In genomic region chr5:139805545-139805944, GRCh38 we compare ENCODE assay signal across 19 cellular contexts. TPM values are rescaled to one million over a fixed set of nuclear protein-coding genes. Genes with fewer than 3 reads are reported as not detected.
DNase-seq lines count a peak whose midpoint lies in the region; ATAC-seq, FAIRE-seq and TF ChIP-seq lines count a peak whose summit lies in the region.
"Had no signal": no experiment of that assay in that cellular context is flagged by ENCODE, and none has a peak within 500 bp of the region (broad histone marks: within the 10 kb centered on the region; RNA-seq: fewer than 3 reads in every experiment).

No MANE protein-coding gene starts in this region.

- H3K4me2 ChIP-seq in osteoblast (ENCODE audit: insufficient read depth, low read length): no peak overlapping the region
- H3K4me2 ChIP-seq in MM.1S (ENCODE audit: low read depth, low read length): no peak overlapping the region

- H4K20me1 ChIP-seq in osteoblast (ENCODE audit: insufficient read depth, low read length) (no peaks in the 10 kb centered on the region), MM.1S (ENCODE audit: insufficient read depth, low read length) (no peaks in the 10 kb centered on the region)

- peak; percentile 17 for DNase-seq in kidney
- peak; percentile 68 for DNase-seq in osteoblast (ENCODE audit: insufficient read length, low spot score, missing footprints)
- no peak for DNase-seq in EL
- no peak for DNase-seq in NCI-H1092 treated with DMSO at 0.1 percent for 48 hours (lab: John Stamatoyannopoulos, UW)
- no peak for DNase-seq in MM.1S
- DNase-seq: Calu3; CD4-positive, alpha-beta memory T cell; COR-L47; DMS53; DMS79 treated with DMSO at 0.1 percent for 48 hours; GM23248; H9; HFFc6 had no signal

- H3K9me2 ChIP-seq in MM.1S (replicated peaks; ENCODE audit: insufficient read depth, low read length): no peaks in the 10 kb centered on the region

- H3K36me3 ChIP-seq in kidney (ENCODE audit: control insufficient read depth in 1 of 2, insufficient read depth in 2 of 2, low read length in 2 of 2): no peaks in the 10 kb centered on the region
- no peaks in the 10 kb centered on the region for H3K36me3 ChIP-seq in osteoblast (ENCODE audit: insufficient read depth, low read length)
- H3K36me3 ChIP-seq in MM.1S (replicated peaks; ENCODE audit: insufficient read depth, low read length): no peaks in the 10 kb centered on the region

- H2AFZ ChIP-seq in osteoblast (ENCODE audit: low read length) (no peak overlapping the region), MM.1S (ENCODE audit: low read length) (no peak overlapping the region)
- H2AFZ ChIP-seq: GM23248 had no signal

- no peak for TF ChIP-seq CTCF in kidney (IDR thresholded peaks at IDR 0.05; ENCODE audit: borderline replicate concordance, extremely low read depth, insufficient read depth)
- TF ChIP-seq CTCF in osteoblast (IDR thresholded peaks at IDR 0.05; ENCODE audit: extremely low read depth, low read depth, low read length): no peak
- no peak for TF ChIP-seq CTCF in MM.1S (IDR thresholded peaks at IDR 0.05; ENCODE audit: low read length)

- H3K9me3 ChIP-seq in kidney (ENCODE audit: control insufficient read depth in 1 of 2, low read length in 2 of 2) (no peaks in the 10 kb centered on the region), osteoblast (ENCODE audit: low read depth, low read length) (no peaks in the 10 kb centered on the region), MM.1S (replicated peaks; ENCODE audit: insufficient read depth, low read length) (no peaks in the 10 kb centered on the region)

- intact Hi-C loops in kidney (cut with DNase I): no loop called here

- H3K79me2 ChIP-seq in osteoblast (ENCODE audit: insufficient read depth, low read length) (no peaks in the 10 kb centered on the region), MM.1S (ENCODE audit: low read length) (no peaks in the 10 kb centered on the region)

- H3K4me3 ChIP-seq in kidney (ENCODE audit: low read length in 2 of 2): no peak overlapping the region
- no peak overlapping the region for H3K4me3 ChIP-seq in osteoblast (ENCODE audit: insufficient read depth, low read length)
- no peak overlapping the region for H3K4me3 ChIP-seq in MM.1S (ENCODE audit: low read length)
- H3K4me3 ChIP-seq: GM23248 had no signal

- no peak overlapping the region for H3K9ac ChIP-seq in kidney (ENCODE audit: low read length in 2 of 2)
- H3K9ac ChIP-seq in MM.1S (ENCODE audit: low read length): no peak overlapping the region
- H3K9ac ChIP-seq: GM23248 had no signal

- H3F3A ChIP-seq in MM.1S (ENCODE audit: insufficient read depth, low read length): no peaks in the 10 kb centered on the region

- H3K4me1 ChIP-seq in kidney (ENCODE audit: control insufficient read depth in 1 of 2, insufficient read depth in 1 of 2, low read depth in 1 of 2, low read length in 2 of 2): no peaks in the 10 kb centered on the region
- H3K4me1 ChIP-seq in osteoblast (ENCODE audit: insufficient read depth, low read length): no peaks in the 10 kb centered on the region
- no peaks in the 10 kb centered on the region for H3K4me1 ChIP-seq in MM.1S (ENCODE audit: low read length)

- ATAC-seq in esophagus mucosa: no peak
- ATAC-seq: HCT116 had no signal

- no peak for FAIRE-seq in kidney (lab: Jason Lieb, UNC)
- FAIRE-seq: G401.6, GM12892, H1 had no signal

- peak overlapping the region; percentile 43 for H3K27ac ChIP-seq in cingulate gyrus (ENCODE audit: low read depth, low read length)
- no peak overlapping the region for H3K27ac ChIP-seq in kidney (ENCODE audit: low read depth in 2 of 2, low read length in 2 of 2)
- no peak overlapping the region for H3K27ac ChIP-seq in osteoblast (ENCODE audit: low read depth, low read length)
- no peak overlapping the region for H3K27ac ChIP-seq in MM.1S (ENCODE audit: low read length)
- H3K27ac ChIP-seq: GM23248 had no signal

- H3K27me3 ChIP-seq in osteoblast (ENCODE audit: insufficient read depth, low read length) (peaks cover 16% of the 10 kb centered on the region), MM.1S (replicated peaks; ENCODE audit: insufficient read depth, low read length) (peaks cover 73% of the 10 kb centered on the region)

RNA-seq across cellular contexts. Expression of gene PSD2, which starts 9.9 kb away (rescaled TPM):
- total RNA-seq in kidney: 0.13 TPM
- 0.09 TPM for polyA plus RNA-seq in kidney (ENCODE audit: insufficient read depth, low read depth, low replicate concordance)
- 0.29 and 0.36 TPM in 2 replicates for total RNA-seq in osteoblast
- total RNA-seq in esophagus mucosa: not detected
- total RNA-seq: Calu3; CD4-positive, alpha-beta memory T cell had no signal
- polyA plus RNA-seq: CD4-positive, alpha-beta memory T cell; GM23248 had no signal

Comparison
In these comparisons a context has a peak if more than half of its experiments do, and no peak if none do; other contexts are left out.
1. DNase-seq: peak in kidney (single experiment) and osteoblast (single experiment); none in EL (single experiment), NCI-H1092 treated with DMSO at 0.1 percent for 48 hours (single experiment) and MM.1S (single experiment).